In the genomic region with DNA sequence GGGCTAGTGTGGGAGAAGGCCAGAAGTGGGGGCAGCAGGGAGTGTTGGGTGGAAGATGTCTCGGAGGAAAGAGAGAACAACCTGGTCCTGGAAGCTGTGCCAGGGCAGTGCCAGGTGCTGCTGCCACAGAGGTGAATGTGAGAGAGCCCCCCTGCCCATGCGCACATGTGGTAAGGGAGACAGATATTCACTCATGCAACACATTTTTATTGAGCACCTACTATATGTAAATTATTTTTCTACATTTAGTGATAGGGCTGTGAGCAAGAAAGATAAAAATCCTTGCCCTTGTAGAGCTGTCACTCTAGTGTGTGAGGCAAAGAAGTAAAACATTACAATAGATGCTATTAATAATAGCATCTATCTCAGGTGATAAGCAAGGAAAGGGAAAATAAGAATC, we compare ENCODE assay signal across 35 cellular contexts. TPM values are rescaled to one million over a fixed set of nuclear protein-coding genes. Genes with fewer than 3 reads are reported as not detected.
"Had no signal": no experiment of that assay in that cellular context is flagged by ENCODE, and none has a peak within 500 bp of the region (broad histone marks: within the 10 kb centered on the region; RNA-seq: fewer than 3 reads in every experiment).

No MANE protein-coding gene starts in this region.

- H3K4me3 Mint-ChIP-seq: activated CD4-positive, alpha-beta T cell treated with anti-CD3 and anti-CD28 coated beads for 36 hours; activated CD4-positive, alpha-beta T cell treated with anti-CD3 and anti-CD28 coated beads, Interleukin-2, amount 10 ng/mL, durations not matched to agents 7 days and 5 days; activated CD8-positive, alpha-beta T cell treated with anti-CD3 and anti-CD28 coated beads, Interleukin-2, amount 10 ng/mL, durations not matched to agents 7 days and 5 days; activated naive CD4-positive, alpha-beta T cell treated with anti-CD3 and anti-CD28 coated beads, Interleukin-2, amount 50 U/mL, for 24 hours; activated naive CD8-positive, alpha-beta T cell treated with anti-CD3 and anti-CD28 coated beads, Interleukin-2, amount 10 ng/mL, durations not matched to agents 7 days and 5 days; activated T-cell treated with anti-CD3 and anti-CD28 coated beads, Interleukin-2, amount 50 U/mL, for 24 hours had no signal

- H3K9me3 Mint-ChIP-seq: activated CD4-positive, alpha-beta T cell treated with anti-CD3 and anti-CD28 coated beads, Interleukin-2, amount 10 ng/mL, durations not matched to agents 7 days and 5 days; activated naive CD4-positive, alpha-beta T cell treated with anti-CD3 and anti-CD28 coated beads, Interleukin-2, amount 50 U/mL, for 24 hours; activated naive CD8-positive, alpha-beta T cell treated with anti-CD3 and anti-CD28 coated beads, Interleukin-2, amount 10 ng/mL, durations not matched to agents 7 days and 5 days; activated T-cell treated with anti-CD3 and anti-CD28 coated beads, Interleukin-2, amount 50 U/mL, for 24 hours; activated T-helper 2 cell treated with anti-CD3 and anti-CD28 coated beads, Interferon-gamma antibody, Interleukin-2, Interleukin-4, amounts not matched to agents 10 μg/mL and 5 μg/mL and 100 μg/mL, durations not matched to agents 14 hours and 24 hours and 36 hours had no signal

- H3K27ac ChIP-seq: body of pancreas, Peyer's patch, SJSA1, WERI-Rb-1 had no signal

- H3K4me3 ChIP-seq: body of pancreas, breast epithelium, MG63, Peyer's patch, SJSA1 had no signal

- H3K9ac ChIP-seq: SK-N-SH had no signal

- H3K27me3 ChIP-seq: body of pancreas, breast epithelium had no signal

- H3K36me3 Mint-ChIP-seq: activated naive CD4-positive, alpha-beta T cell treated with anti-CD3 and anti-CD28 coated beads, Interleukin-2, amount 50 U/mL, for 24 hours; activated naive CD8-positive, alpha-beta T cell treated with anti-CD3 and anti-CD28 coated beads, Interleukin-2, amount 10 ng/mL, durations not matched to agents 7 days and 5 days had no signal

- DNase-seq: activated CD4-positive, alpha-beta T cell treated with anti-CD3 and anti-CD28 coated beads for 36 hours; activated CD4-positive, alpha-beta T cell treated with anti-CD3 and anti-CD28 coated beads, Interleukin-2, amount 10 ng/mL, durations not matched to agents 7 days and 5 days; activated CD4-positive, alpha-beta T cell treated with anti-CD3 and anti-CD28 coated beads, Interleukin-2, amount 50 U/mL, for 48 hours; activated CD8-positive, alpha-beta T cell treated with anti-CD3 and anti-CD28 coated beads, Interleukin-2, amount 10 ng/mL, durations not matched to agents 7 days and 5 days; activated gamma-delta T cell; activated naive CD4-positive, alpha-beta T cell treated with Interleukin-2 at 50 U/mL for 16 hours; activated naive CD8-positive, alpha-beta T cell treated with anti-CD3 and anti-CD28 coated beads, Interleukin-2, amount 10 ng/mL, durations not matched to agents 7 days and 5 days; activated T-cell treated with anti-CD3 and anti-CD28 coated beads, Interleukin-2, amount 50 U/mL, for 24 hours; amygdala; body of pancreas; Kasumi-1; MG63; NCI-H1048; NCI-H1105 treated with DMSO at 0.1 percent for 48 hours; NCI-H1436; NCI-H1694; NCI-H1930; NCI-H2081 treated with DMSO at 0.1 percent for 48 hours; NCI-H226; NCI-H446 treated with DMSO at 0.1 percent for 48 hours; NCI-H524 treated with DMSO at 0.1 percent for 48 hours; Peyer's patch; RPMI8226; SHP77 treated with DMSO at 0.1 percent for 48 hours; SK-N-SH; T1000; WERI-Rb-1 had no signal

- H3K4me2 ChIP-seq: SK-N-SH had no signal

- H3K36me3 ChIP-seq: breast epithelium, MG63, Peyer's patch, SJSA1, WERI-Rb-1 had no signal

- H3K27ac Mint-ChIP-seq: activated CD4-positive, alpha-beta T cell treated with anti-CD3 and anti-CD28 coated beads for 36 hours; activated CD4-positive, alpha-beta T cell treated with anti-CD3 and anti-CD28 coated beads, Interleukin-2, amount 10 ng/mL, durations not matched to agents 7 days and 5 days; activated CD8-positive, alpha-beta T cell treated with anti-CD3 and anti-CD28 coated beads, Interleukin-2, amount 10 ng/mL, durations not matched to agents 7 days and 5 days; activated naive CD4-positive, alpha-beta T cell treated with anti-CD3 and anti-CD28 coated beads, Interleukin-2, amount 50 U/mL, for 24 hours; activated naive CD8-positive, alpha-beta T cell treated with anti-CD3 and anti-CD28 coated beads, Interleukin-2, amount 10 ng/mL, durations not matched to agents 7 days and 5 days; activated T-cell treated with anti-CD3 and anti-CD28 coated beads, Interleukin-2, amount 50 U/mL, for 24 hours; activated T-helper 2 cell treated with anti-CD3 and anti-CD28 coated beads, Interferon-gamma antibody, Interleukin-2, Interleukin-4, amounts not matched to agents 10 μg/mL and 5 μg/mL and 100 μg/mL, durations not matched to agents 14 hours and 24 hours and 36 hours had no signal

- ATAC-seq: activated CD4-positive, alpha-beta T cell treated with anti-CD3 and anti-CD28 coated beads for 36 hours; activated CD8-positive, alpha-beta T cell treated with anti-CD3 and anti-CD28 coated beads, Interleukin-2, amount 10 ng/mL, durations not matched to agents 7 days and 5 days; body of pancreas had no signal

- H3K9me3 ChIP-seq: body of pancreas, breast epithelium, MG63, Peyer's patch, SJSA1, SK-N-SH had no signal

RNA-seq across cellular contexts. Expression of gene CLPSL1, which starts 0.5 kb away (rescaled TPM):
- total RNA-seq: activated CD4-positive, alpha-beta T cell treated with anti-CD3 and anti-CD28 coated beads for 36 hours; activated CD4-positive, alpha-beta T cell treated with anti-CD3 and anti-CD28 coated beads, Interleukin-2, amount 10 ng/mL, durations not matched to agents 7 days and 5 days; activated CD8-positive, alpha-beta T cell treated with anti-CD3 and anti-CD28 coated beads, Interleukin-2, amount 10 ng/mL, durations not matched to agents 7 days and 5 days; activated naive CD8-positive, alpha-beta T cell treated with anti-CD3 and anti-CD28 coated beads, Interleukin-2, amount 10 ng/mL, durations not matched to agents 7 days and 5 days; activated T-helper 2 cell treated with anti-CD3 and anti-CD28 coated beads, Interferon-gamma antibody, Interleukin-2, Interleukin-4, amounts not matched to agents 10 μg/mL and 5 μg/mL and 100 μg/mL, durations not matched to agents 14 hours and 24 hours and 36 hours; astrocyte; cardiac septum; Peyer's patch; SJSA1; T-helper 2 cell treated with Interferon-gamma antibody and Interleukin-4, amounts not matched to agents 100 ng/mL and 5 ng/mL, for 36 hours had no signal
- polyA plus RNA-seq: adipose tissue, SK-N-SH had no signal

RNA-seq across cellular contexts. Expression of gene CLPSL2, which starts 4.9 kb away (rescaled TPM):
- total RNA-seq: activated CD4-positive, alpha-beta T cell treated with anti-CD3 and anti-CD28 coated beads for 36 hours; activated CD4-positive, alpha-beta T cell treated with anti-CD3 and anti-CD28 coated beads, Interleukin-2, amount 10 ng/mL, durations not matched to agents 7 days and 5 days; activated CD8-positive, alpha-beta T cell treated with anti-CD3 and anti-CD28 coated beads, Interleukin-2, amount 10 ng/mL, durations not matched to agents 7 days and 5 days; activated naive CD8-positive, alpha-beta T cell treated with anti-CD3 and anti-CD28 coated beads, Interleukin-2, amount 10 ng/mL, durations not matched to agents 7 days and 5 days; activated T-helper 2 cell treated with anti-CD3 and anti-CD28 coated beads, Interferon-gamma antibody, Interleukin-2, Interleukin-4, amounts not matched to agents 10 μg/mL and 5 μg/mL and 100 μg/mL, durations not matched to agents 14 hours and 24 hours and 36 hours; astrocyte; body of pancreas; cardiac septum; Peyer's patch; SJSA1; T-helper 2 cell treated with Interferon-gamma antibody and Interleukin-4, amounts not matched to agents 100 ng/mL and 5 ng/mL, for 36 hours had no signal
- polyA plus RNA-seq: SK-N-SH had no signal

RNA-seq across cellular contexts. Expression of gene CLPS, which starts 15.8 kb away (rescaled TPM):
- total RNA-seq: activated CD4-positive, alpha-beta T cell treated with anti-CD3 and anti-CD28 coated beads for 36 hours; activated CD4-positive, alpha-beta T cell treated with anti-CD3 and anti-CD28 coated beads, Interleukin-2, amount 10 ng/mL, durations not matched to agents 7 days and 5 days; activated CD8-positive, alpha-beta T cell treated with anti-CD3 and anti-CD28 coated beads, Interleukin-2, amount 10 ng/mL, durations not matched to agents 7 days and 5 days; activated naive CD8-positive, alpha-beta T cell treated with anti-CD3 and anti-CD28 coated beads, Interleukin-2, amount 10 ng/mL, durations not matched to agents 7 days and 5 days; activated T-helper 2 cell treated with anti-CD3 and anti-CD28 coated beads, Interferon-gamma antibody, Interleukin-2, Interleukin-4, amounts not matched to agents 10 μg/mL and 5 μg/mL and 100 μg/mL, durations not matched to agents 14 hours and 24 hours and 36 hours; astrocyte; breast epithelium; cardiac septum; Peyer's patch; SJSA1; T-helper 2 cell treated with Interferon-gamma antibody and Interleukin-4, amounts not matched to agents 100 ng/mL and 5 ng/mL, for 36 hours had no signal
- polyA plus RNA-seq: SK-N-SH had no signal

RNA-seq across cellular contexts. Expression of gene LHFPL5, which starts 23.9 kb away (rescaled TPM):
- total RNA-seq: activated CD4-positive, alpha-beta T cell treated with anti-CD3 and anti-CD28 coated beads for 36 hours; activated CD4-positive, alpha-beta T cell treated with anti-CD3 and anti-CD28 coated beads, Interleukin-2, amount 10 ng/mL, durations not matched to agents 7 days and 5 days; activated CD8-positive, alpha-beta T cell treated with anti-CD3 and anti-CD28 coated beads, Interleukin-2, amount 10 ng/mL, durations not matched to agents 7 days and 5 days; activated naive CD8-positive, alpha-beta T cell treated with anti-CD3 and anti-CD28 coated beads, Interleukin-2, amount 10 ng/mL, durations not matched to agents 7 days and 5 days; activated T-helper 2 cell treated with anti-CD3 and anti-CD28 coated beads, Interferon-gamma antibody, Interleukin-2, Interleukin-4, amounts not matched to agents 10 μg/mL and 5 μg/mL and 100 μg/mL, durations not matched to agents 14 hours and 24 hours and 36 hours; astrocyte; breast epithelium; cardiac septum; Peyer's patch; SJSA1; T-helper 2 cell treated with Interferon-gamma antibody and Interleukin-4, amounts not matched to agents 100 ng/mL and 5 ng/mL, for 36 hours had no signal
- polyA plus RNA-seq: SK-N-SH had no signal

RNA-seq across cellular contexts. Expression of gene ARMC12, which starts 44.5 kb away (rescaled TPM):
- total RNA-seq: SJSA1 had no signal
